In genomic region chr11:45109400-45109799, GRCh38 we compare ENCODE assay signal across 23 cellular contexts.
"Had no signal": no experiment of that assay in that cellular context is flagged by ENCODE, and none has a peak within 500 bp of the region (broad histone marks: within the 10 kb centered on the region; RNA-seq: fewer than 3 reads in every experiment).

No MANE protein-coding gene starts in this region.

- H3K27ac ChIP-seq: brain microvascular endothelial cell, epithelial cell of prostate had no signal

- DNase-seq: activated CD4-positive, alpha-beta T cell treated with anti-CD3 and anti-CD28 coated beads for 36 hours; activated CD4-positive, alpha-beta T cell treated with anti-CD3 and anti-CD28 coated beads, Interleukin-2, amount 10 ng/mL, durations not matched to agents 24 days and 14 days; activated CD4-positive, CD25-positive, alpha-beta regulatory T cell; activated CD4-positive, CD25-positive, alpha-beta regulatory T cell treated with anti-CD3 and anti-CD28 coated beads, Interleukin-2, amount 50 U/mL, for 72 hours; activated CD8-positive, alpha-beta memory T cell treated with anti-CD3 and anti-CD28 coated beads, Interleukin-2, amount 50 U/mL, for 48 hours; activated gamma-delta T cell; activated naive CD4-positive, alpha-beta T cell; activated naive CD4-positive, alpha-beta T cell treated with anti-CD3 and anti-CD28 coated beads, Interleukin-2, amount 10 ng/mL, durations not matched to agents 7 days and 5 days; activated naive CD8-positive, alpha-beta T cell treated with anti-CD3 and anti-CD28 coated beads, Interleukin-2, amount 10 ng/mL, durations not matched to agents 7 days and 5 days; activated T-cell treated with anti-CD3 and anti-CD28 coated beads for 4 hours; activated T-cell treated with anti-CD3 and anti-CD28 coated beads, Interleukin-2, amount 50 U/mL, for 24 hours; activated T-cell treated with anti-CD3 and anti-CD28 coated beads, Interleukin-2, amount 50 U/mL, for 72 hours; amniotic stem cell; brain microvascular endothelial cell; cortex of kidney; dermis blood vessel endothelial cell; effector CD4-positive, alpha-beta T cell; effector memory CD8-positive, alpha-beta T cell; foreskin fibroblast; head of caudate nucleus; T-helper 2 cell had no signal

- ATAC-seq: activated CD4-positive, alpha-beta T cell treated with anti-CD3 and anti-CD28 coated beads for 36 hours; activated naive CD4-positive, alpha-beta T cell treated with anti-CD3 and anti-CD28 coated beads, Interleukin-2, amount 50 U/mL, for 72 hours; activated T-cell treated with anti-CD3 and anti-CD28 coated beads, Interleukin-2, amount 50 U/mL, for 72 hours; effector memory CD8-positive, alpha-beta T cell had no signal

- H3K27me3 ChIP-seq: brain microvascular endothelial cell had no signal

- H3K36me3 ChIP-seq: brain microvascular endothelial cell had no signal
